In genomic region chr14:105248368-105249174, GRCh38 we compare ENCODE assay signal across 8 cellular contexts. TPM values are rescaled to one million over a fixed set of nuclear protein-coding genes. Genes with fewer than 3 reads are reported as not detected.
DNase-seq lines count a peak whose midpoint lies in the region; ATAC-seq, FAIRE-seq and TF ChIP-seq lines count a peak whose summit lies in the region.

TSS of gene BTBD6 (plus strand) at chr14:105248533. CDS start at chr14:105248712, 179 bp downstream.

- H3K4me3 Mint-ChIP-seq in activated T-helper 17 cell treated with anti-CD3 and anti-CD28 coated beads, Interleukin-2, amount 50 U/mL, for 72 hours, result peak within 1 kb of the TSS; percentile 72
- H3K4me3 Mint-ChIP-seq in nephron, result peak within 1 kb of the TSS; percentile 86 to 92 (median 91)
- peak within 1 kb of the TSS; percentile 81 for H3K4me3 Mint-ChIP-seq in stimulated activated naive CD8-positive, alpha-beta T cell treated with anti-CD3 and anti-CD28 coated beads, Interleukin-15, Interleukin-2, amounts not matched to agents 100 ng/mL and 50 ng/mL, for 24 hours

- H3K27ac Mint-ChIP-seq in activated T-helper 17 cell treated with anti-CD3 and anti-CD28 coated beads, Interleukin-2, amount 50 U/mL, for 72 hours, result no peak within 1 kb of the TSS
- peak within 1 kb of the TSS in 2 of 3 experiments; percentile 67 to 82 for H3K27ac Mint-ChIP-seq in nephron
- H3K27ac Mint-ChIP-seq in stimulated activated naive CD8-positive, alpha-beta T cell treated with anti-CD3 and anti-CD28 coated beads, Interleukin-15, Interleukin-2, amounts not matched to agents 100 ng/mL and 50 ng/mL, for 24 hours, result peak within 1 kb of the TSS; percentile 70

- peaks cover 10% of the 10 kb centered on the region for H3K4me1 Mint-ChIP-seq in activated T-helper 17 cell treated with anti-CD3 and anti-CD28 coated beads, Interleukin-2, amount 50 U/mL, for 72 hours
- peaks cover 33% of the 10 kb centered on the region for H3K4me1 Mint-ChIP-seq in nephron
- peaks cover 37% of the 10 kb centered on the region for H3K4me1 Mint-ChIP-seq in stimulated activated naive CD8-positive, alpha-beta T cell treated with anti-CD3 and anti-CD28 coated beads, Interleukin-15, Interleukin-2, amounts not matched to agents 100 ng/mL and 50 ng/mL, for 24 hours (ENCODE audit: low read depth)

- peak within 1 kb of the TSS; percentile 62 for H3K4me3 ChIP-seq in fibroblast of pulmonary artery (replicated peaks; ENCODE audit: low read depth, low read length)

- peak; percentile 83 for ATAC-seq in GM21381 (IDR thresholded peaks at IDR 0.05; ENCODE audit: unreplicated experiment)
- ATAC-seq in activated T-helper 17 cell treated with anti-CD3 and anti-CD28 coated beads, Interleukin-2, amount 50 U/mL, for 72 hours (replicated peaks), result peak; percentile 97

- DNase-seq in D721Med (ENCODE audit: insufficient read length, low spot score) (peak; percentile 90), HUDEP-2 (lab: John Stamatoyannopoulos, UW; ENCODE audit: unreplicated experiment in 76 of 76) (peak in 71 of 76 experiments; percentile 24 to 85 (median 68)), RKO (ENCODE audit: low spot score) (peak; percentile 89), fibroblast of pulmonary artery (ENCODE audit: low read depth) (peak; percentile 83)

- H3K9me3 Mint-ChIP-seq in activated T-helper 17 cell treated with anti-CD3 and anti-CD28 coated beads, Interleukin-2, amount 50 U/mL, for 72 hours, result no peaks in the 10 kb centered on the region
- no peaks in the 10 kb centered on the region for H3K9me3 Mint-ChIP-seq in nephron
- H3K9me3 Mint-ChIP-seq in stimulated activated naive CD8-positive, alpha-beta T cell treated with anti-CD3 and anti-CD28 coated beads, Interleukin-15, Interleukin-2, amounts not matched to agents 100 ng/mL and 50 ng/mL, for 24 hours, result no peaks in the 10 kb centered on the region

- no peak for TF ChIP-seq CTCF in D721Med (IDR thresholded peaks at IDR 0.05; ENCODE audit: insufficient read depth, missing control alignments)
- TF ChIP-seq CTCF in fibroblast of pulmonary artery (IDR thresholded peaks at IDR 0.05; ENCODE audit: low read length, missing control alignments), result no peak
- no peak for TF ChIP-seq CTCF in nephron (IDR thresholded peaks at IDR 0.05; ENCODE audit: unreplicated experiment in 3 of 3)

- FAIRE-seq in D721Med (lab: Jason Lieb, UNC), result no peak

- H3K27me3 Mint-ChIP-seq in activated T-helper 17 cell treated with anti-CD3 and anti-CD28 coated beads, Interleukin-2, amount 50 U/mL, for 72 hours, result no peaks in the 10 kb centered on the region
- no peaks in the 10 kb centered on the region for H3K27me3 Mint-ChIP-seq in nephron (ENCODE audit: low read depth)
- H3K27me3 Mint-ChIP-seq in stimulated activated naive CD8-positive, alpha-beta T cell treated with anti-CD3 and anti-CD28 coated beads, Interleukin-15, Interleukin-2, amounts not matched to agents 100 ng/mL and 50 ng/mL, for 24 hours, result no peaks in the 10 kb centered on the region

- H3K36me3 Mint-ChIP-seq in activated T-helper 17 cell treated with anti-CD3 and anti-CD28 coated beads, Interleukin-2, amount 50 U/mL, for 72 hours (ENCODE audit: low read depth), result peaks cover 36% of the 10 kb centered on the region
- peaks cover 41% of the 10 kb centered on the region for H3K36me3 Mint-ChIP-seq in nephron (ENCODE audit: low read depth)
- H3K36me3 Mint-ChIP-seq in stimulated activated naive CD8-positive, alpha-beta T cell treated with anti-CD3 and anti-CD28 coated beads, Interleukin-15, Interleukin-2, amounts not matched to agents 100 ng/mL and 50 ng/mL, for 24 hours (ENCODE audit: low read depth), result peaks cover 25% of the 10 kb centered on the region

RNA-seq across cellular contexts. Expression of gene BTBD6, which starts in this region (rescaled TPM):
- total RNA-seq in activated T-helper 17 cell treated with anti-CD3 and anti-CD28 coated beads, Interleukin-2, amount 50 U/mL, for 72 hours, result 10 to 100 TPM; 19.5 to 41.3 TPM

Comparison
In these comparisons a context has a peak if more than half of its experiments do, and no peak if none do; other contexts are left out.
1. Peak in every context shown above with its lines: DNase-seq, ATAC-seq and H3K4me3 ChIP-seq.